Comparison of ENCODE assay signal across 27 cellular contexts in genomic region chr3:98580774-98581365, GRCh38. TPM values are rescaled to one million over a fixed set of nuclear protein-coding genes. Genes with fewer than 3 reads are reported as not detected.
"Had no signal": no experiment of that assay in that cellular context is flagged by ENCODE, and none has a peak within 500 bp of the region (broad histone marks: within the 10 kb centered on the region; RNA-seq: fewer than 3 reads in every experiment).

No MANE protein-coding gene starts in this region.

- H3K4me1 Mint-ChIP-seq: mesothelial cell of epicardium had no signal

- ATAC-seq: activated CD8-positive, alpha-beta memory T cell treated with anti-CD3 and anti-CD28 coated beads, Interleukin-2, amount 10 ng/mL, durations not matched to agents 7 days and 5 days; activated CD8-positive, alpha-beta T cell treated with anti-CD3 and anti-CD28 coated beads for 36 hours; body of pancreas; effector memory CD8-positive, alpha-beta T cell; esophagus mucosa; natural killer cell; psoas muscle had no signal

- H3K27ac ChIP-seq: body of pancreas, left ventricle myocardium inferior, ovary, psoas muscle, right atrium auricular region, stomach, thoracic aorta, vagina had no signal

- H3K4me1 ChIP-seq: body of pancreas, left ventricle myocardium inferior, psoas muscle, right atrium auricular region, stomach, vagina had no signal

- H3K36me3 ChIP-seq: ovary had no signal

- H3K9me3 ChIP-seq: body of pancreas, left ventricle myocardium inferior, ovary, psoas muscle, right atrium auricular region, stomach, thoracic aorta, vagina had no signal

- H3K27me3 ChIP-seq: body of pancreas, ovary, right atrium auricular region, stomach, vagina had no signal

- H3K27me3 Mint-ChIP-seq: activated CD4-positive, alpha-beta T cell treated with anti-CD3 and anti-CD28 coated beads, Interleukin-2, amount 10 ng/mL, durations not matched to agents 24 days and 14 days; activated CD8-positive, alpha-beta memory T cell treated with anti-CD3 and anti-CD28 coated beads, Interleukin-2, amount 10 ng/mL, durations not matched to agents 7 days and 5 days; activated CD8-positive, alpha-beta T cell treated with anti-CD3 and anti-CD28 coated beads for 36 hours; effector memory CD8-positive, alpha-beta T cell; type B pancreatic cell had no signal

- H3K9me3 Mint-ChIP-seq: activated CD8-positive, alpha-beta T cell treated with anti-CD3 and anti-CD28 coated beads for 36 hours; effector memory CD8-positive, alpha-beta T cell; mesothelial cell of epicardium; natural killer cell; type B pancreatic cell had no signal

- H3K4me3 ChIP-seq: body of pancreas, left ventricle myocardium inferior, ovary, psoas muscle, right atrium auricular region, stomach, thoracic aorta, vagina had no signal

- H3K4me3 Mint-ChIP-seq: activated CD4-positive, alpha-beta T cell treated with anti-CD3 and anti-CD28 coated beads, Interleukin-2, amount 10 ng/mL, durations not matched to agents 24 days and 14 days; activated CD8-positive, alpha-beta memory T cell treated with anti-CD3 and anti-CD28 coated beads, Interleukin-2, amount 10 ng/mL, durations not matched to agents 7 days and 5 days; activated CD8-positive, alpha-beta T cell treated with anti-CD3 and anti-CD28 coated beads for 36 hours; effector memory CD8-positive, alpha-beta T cell; mesothelial cell of epicardium; natural killer cell; T-helper 1 cell treated with Interleukin-12 subunit alpha and Interleukin-12 subunit beta and Interleukin-4 antibody, amounts not matched to agents 30 μg/mL and 1 μg/mL, for 36 hours; type B pancreatic cell had no signal

- H3K27ac Mint-ChIP-seq: activated CD4-positive, alpha-beta T cell treated with anti-CD3 and anti-CD28 coated beads, Interleukin-2, amount 10 ng/mL, durations not matched to agents 24 days and 14 days; activated CD8-positive, alpha-beta memory T cell treated with anti-CD3 and anti-CD28 coated beads, Interleukin-2, amount 10 ng/mL, durations not matched to agents 7 days and 5 days; activated CD8-positive, alpha-beta T cell treated with anti-CD3 and anti-CD28 coated beads for 36 hours; activated T-helper 2 cell treated with anti-CD3 and anti-CD28 coated beads, Interferon-gamma antibody, Interleukin-2, Interleukin-4, amounts not matched to agents 10 μg/mL and 5 μg/mL and 100 μg/mL, durations not matched to agents 14 hours and 24 hours and 36 hours; mesothelial cell of epicardium; natural killer cell; type B pancreatic cell had no signal

- DNase-seq: activated CD8-positive, alpha-beta memory T cell treated with anti-CD3 and anti-CD28 coated beads, Interleukin-2, amount 10 ng/mL, durations not matched to agents 7 days and 5 days; activated CD8-positive, alpha-beta T cell treated with anti-CD3 and anti-CD28 coated beads for 36 hours; activated naive CD4-positive, alpha-beta T cell; body of pancreas; effector memory CD8-positive, alpha-beta T cell; foreskin melanocyte; left ventricle myocardium inferior; natural killer cell; ovary; psoas muscle; stimulated activated CD4-positive, alpha-beta T cell treated with anti-CD3 and anti-CD28 coated beads, Interleukin-12 subunit alpha, Interleukin-12 subunit beta, amount 100 ng/mL, for 4 hours; stimulated activated CD4-positive, alpha-beta T cell treated with anti-CD3 and anti-CD28 coated beads, Interleukin-4, amount 100 ng/mL, for 4 hours; stomach had no signal

RNA-seq across cellular contexts. Expression of gene GPR15, which starts 49.1 kb away (rescaled TPM):
- total RNA-seq: body of pancreas, cardiac septum, dermis microvascular lymphatic vessel endothelial cell, endothelial cell of umbilical vein, kidney epithelial cell, left ventricle myocardium inferior, lung microvascular endothelial cell, mesothelial cell of epicardium, psoas muscle, right atrium auricular region, stomach, thoracic aorta had no signal
- polyA plus RNA-seq: endothelial cell of umbilical vein, ovary, psoas muscle had no signal
